In genomic region chr17:64097196-64097936, GRCh38 we compare ENCODE assay signal across 13 cellular contexts. TPM values are rescaled to one million over a fixed set of nuclear protein-coding genes. Genes with fewer than 3 reads are reported as not detected.
DNase-seq lines count a peak whose midpoint lies in the region; ATAC-seq and TF ChIP-seq lines count a peak whose summit lies in the region.
"Had no signal": no experiment of that assay in that cellular context is flagged by ENCODE, and none has a peak within 500 bp of the region (broad histone marks: within the 10 kb centered on the region; RNA-seq: fewer than 3 reads in every experiment).

No MANE protein-coding gene starts in this region.

- TF ChIP-seq CTCF in ascending aorta (IDR thresholded peaks at IDR 0.05) (no peak), uterus (IDR thresholded peaks at IDR 0.05) (no peak)

- H3K4me3 ChIP-seq in right cardiac atrium (ENCODE audit: low read length): no peak overlapping the region
- H3K4me3 ChIP-seq in ascending aorta: no peak overlapping the region
- no peak overlapping the region for H3K4me3 ChIP-seq in uterus
- H3K4me3 ChIP-seq: esophagus muscularis mucosa had no signal

- ATAC-seq in right cardiac atrium (peak; percentile 61 to 78), HG03520 (IDR thresholded peaks at IDR 0.05; ENCODE audit: unreplicated experiment) (no peak), GM19452 (IDR thresholded peaks at IDR 0.05; ENCODE audit: unreplicated experiment) (no peak), GM21825 (IDR thresholded peaks at IDR 0.05; ENCODE audit: unreplicated experiment) (no peak)

- H3K36me3 ChIP-seq in ascending aorta (peaks cover 3% of the 10 kb centered on the region in 2 donors), uterus (no peaks in the 10 kb centered on the region)

- H3K27ac ChIP-seq in right cardiac atrium (ENCODE audit: low read length) (no peak overlapping the region), ascending aorta (peak overlapping the region; percentile 43 to 48), uterus (peak overlapping the region; percentile 78 to 81)

- intact Hi-C loops in right cardiac atrium (cut with DNase I) (no loop called here), cardiac septum (cut with DNase I) (no loop called here), ascending aorta (cut with DNase I) (no loop called here), uterus (cut with DNase I; ENCODE audit: low total_unique reads) (no loop called here)

- no peaks in the 10 kb centered on the region for H3K9me3 ChIP-seq in right cardiac atrium (ENCODE audit: control insufficient read depth, low read length)
- H3K9me3 ChIP-seq in ascending aorta: no peaks in the 10 kb centered on the region
- H3K9me3 ChIP-seq in uterus: no peaks in the 10 kb centered on the region
- H3K9me3 ChIP-seq: esophagus muscularis mucosa had no signal

- TF ChIP-seq POLR2A in uterus (IDR thresholded peaks at IDR 0.05): no peak

- H3K27me3 ChIP-seq in right cardiac atrium (ENCODE audit: control insufficient read depth, insufficient read depth): no peaks in the 10 kb centered on the region
- no peaks in the 10 kb centered on the region for H3K27me3 ChIP-seq in ascending aorta
- H3K27me3 ChIP-seq in uterus: no peaks in the 10 kb centered on the region
- H3K27me3 ChIP-seq: esophagus muscularis mucosa had no signal

- DNase-seq in right cardiac atrium (no peak), cardiac septum (ENCODE audit: low spot score) (no peak), ascending aorta (ENCODE audit: low spot score in 2 of 2) (no peak), foreskin melanocyte (peak; percentile 38), uterus (peak; percentile 35 to 62)
- DNase-seq: activated CD4-positive, alpha-beta T cell treated with anti-CD3 and anti-CD28 coated beads, Interleukin-2, amount 50 U/mL, for 48 hours; Kasumi-1; NCI-H446 treated with DMSO at 0.1 percent for 48 hours; retina had no signal

- no peaks in the 10 kb centered on the region for H3K4me1 ChIP-seq in right cardiac atrium (ENCODE audit: control insufficient read depth, insufficient read depth, low read length)
- H3K4me1 ChIP-seq in ascending aorta: peaks cover 0 to 10% of the 10 kb centered on the region in 2 donors
- peaks cover 0 to 3% of the 10 kb centered on the region in 2 donors for H3K4me1 ChIP-seq in uterus

- 51% methylated on average over 8 of the region's 8 CpGs for WGBS in right cardiac atrium

RNA-seq across cellular contexts. Expression of gene ERN1, which starts 32.6 kb away (rescaled TPM):
- total RNA-seq in right cardiac atrium (10 to 100 TPM in 2 of 4 donors, 1 to 10 TPM in 2; 8.9 to 11.4 (median 10.0) TPM), cardiac septum (6.9 TPM), ascending aorta (26.5 TPM), uterus (10 to 100 TPM in 3 of 4 donors, 1 to 10 TPM in 1; 4.4 to 56.5 (median 15.0) TPM)
- polyA plus RNA-seq in right cardiac atrium: 3.3 TPM

Comparison
In these comparisons a context has a peak if more than half of its experiments do, and no peak if none do; other contexts are left out.
1. ATAC-seq: peak in right cardiac atrium (2 of 2); none in HG03520 (single experiment), GM19452 (single experiment) and GM21825 (single experiment).
2. DNase-seq: peak in foreskin melanocyte (single experiment) and uterus (2 of 2); none in right cardiac atrium (0 of 3), cardiac septum (single experiment) and ascending aorta (0 of 2).